ENCODE assay signal across 1 cellular context in the genomic region with DNA sequence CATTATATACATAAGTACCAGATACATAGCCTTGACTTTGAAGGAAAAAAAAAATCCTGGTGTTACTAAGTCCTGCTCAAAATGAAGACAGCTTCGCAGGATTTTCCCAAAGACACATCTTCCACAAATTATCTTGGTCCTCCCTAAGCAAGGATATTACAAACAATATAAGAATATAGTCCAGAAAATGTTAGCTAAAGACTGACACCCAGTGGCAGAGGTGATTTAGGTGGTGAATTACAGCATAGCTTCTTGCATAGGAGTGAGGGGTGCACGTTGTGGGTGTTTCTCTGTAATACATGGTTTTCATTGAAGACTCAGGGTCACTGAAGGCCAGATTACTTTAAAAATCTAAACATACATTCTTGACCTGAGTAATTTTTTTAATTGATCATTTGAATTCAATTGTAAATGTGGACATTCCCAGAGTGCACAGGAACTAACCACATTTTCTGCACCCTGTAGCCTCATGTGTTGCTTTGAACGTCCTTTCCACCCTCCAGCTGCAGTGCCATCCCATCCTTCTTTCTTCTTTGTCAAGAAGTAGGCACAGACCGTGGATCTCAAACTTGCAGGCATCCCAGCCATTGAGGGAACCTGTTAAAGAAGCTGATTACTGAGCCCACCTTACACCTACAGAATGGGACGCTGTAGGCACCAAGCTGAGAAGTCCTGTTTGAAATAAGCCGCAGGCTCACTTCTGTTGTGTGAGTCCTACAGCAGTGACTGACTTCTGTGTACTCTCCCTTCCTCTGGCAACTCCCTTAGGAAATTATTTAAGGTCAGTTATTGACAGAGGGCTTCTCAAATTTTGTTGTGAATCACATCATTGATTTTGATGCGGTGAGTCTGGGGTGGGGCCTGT.
TF ChIP-seq lines count a peak whose summit lies in the region.

No MANE protein-coding gene starts in this region.

TF ChIP-seq in K562, 482 proteins besides CTCF, POLR2A, EP300 and RAD21 (continued from another document):
- peak in 1 of 2 experiments; percentile 16; a peak in 1 of 4 replicates for TF ChIP-seq RCOR1 (IDR thresholded peaks at IDR 0.05; ENCODE audit: borderline replicate concordance in 1 of 2, low read depth in 2 of 2, low read length in 2 of 2)
- no peak for TF ChIP-seq NFYB (IDR thresholded peaks at IDR 0.05; ENCODE audit: extremely low read depth, insufficient read length)
- TF ChIP-seq, protein P1, sequence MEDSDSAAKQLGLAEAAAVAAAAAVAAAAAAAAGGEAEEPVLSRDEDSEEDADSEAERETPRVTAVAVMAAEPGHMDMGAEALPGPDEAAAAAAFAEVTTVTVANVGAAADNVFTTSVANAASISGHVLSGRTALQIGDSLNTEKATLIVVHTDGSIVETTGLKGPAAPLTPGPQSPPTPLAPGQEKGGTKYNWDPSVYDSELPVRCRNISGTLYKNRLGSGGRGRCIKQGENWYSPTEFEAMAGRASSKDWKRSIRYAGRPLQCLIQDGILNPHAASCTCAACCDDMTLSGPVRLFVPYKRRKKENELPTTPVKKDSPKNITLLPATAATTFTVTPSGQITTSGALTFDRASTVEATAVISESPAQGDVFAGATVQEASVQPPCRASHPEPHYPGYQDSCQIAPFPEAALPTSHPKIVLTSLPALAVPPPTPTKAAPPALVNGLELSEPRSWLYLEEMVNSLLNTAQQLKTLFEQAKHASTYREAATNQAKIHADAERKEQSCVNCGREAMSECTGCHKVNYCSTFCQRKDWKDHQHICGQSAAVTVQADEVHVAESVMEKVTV (CRISPR knock-in tag; IDR thresholded peaks at IDR 0.05), result peak; percentile 81
- TF ChIP-seq TCF7 (IDR thresholded peaks at IDR 0.05; ENCODE audit: borderline replicate concordance), result no peak
- no peak for TF ChIP-seq ZNF184 (CRISPR knock-in tag; IDR thresholded peaks at IDR 0.05)
